Comparison of ENCODE assay signal across 10 cellular contexts in the genomic region with DNA sequence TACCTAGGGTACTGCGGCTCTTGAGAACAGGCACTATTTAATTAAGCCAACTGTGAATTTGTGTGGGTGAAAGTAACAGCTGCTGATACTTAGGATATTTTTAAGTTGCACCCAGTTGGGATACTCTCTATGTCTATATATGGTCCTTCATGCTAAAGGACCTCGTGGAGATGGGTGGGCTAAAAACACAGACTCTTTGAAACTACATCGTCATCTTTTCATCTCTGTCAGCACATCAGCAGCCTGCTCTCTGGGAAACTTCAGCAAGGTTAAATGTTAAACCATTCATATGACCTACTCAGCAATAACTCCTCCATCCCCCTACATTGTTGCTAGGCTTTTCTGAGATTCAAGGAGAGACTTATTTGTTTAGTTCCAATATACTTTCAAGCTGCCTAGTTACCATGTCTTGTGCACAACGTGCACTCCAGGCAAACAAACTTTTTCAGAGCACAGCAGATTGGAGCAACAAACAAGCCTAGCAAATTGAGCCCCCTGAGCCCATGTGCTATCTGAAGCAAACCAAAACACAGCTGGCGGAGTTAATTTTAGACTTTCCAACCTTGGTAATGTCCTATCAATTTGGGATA. TPM values are rescaled to one million over a fixed set of nuclear protein-coding genes. Genes with fewer than 3 reads are reported as not detected.
DNase-seq lines count a peak whose midpoint lies in the region; ATAC-seq and TF ChIP-seq lines count a peak whose summit lies in the region.
"Had no signal": no experiment of that assay in that cellular context is flagged by ENCODE, and none has a peak within 500 bp of the region (broad histone marks: within the 10 kb centered on the region; RNA-seq: fewer than 3 reads in every experiment).

No MANE protein-coding gene starts in this region.

- ATAC-seq in GM18861 (IDR thresholded peaks at IDR 0.05; ENCODE audit: unreplicated experiment), result peak; percentile 79
- peak; percentile 68 for ATAC-seq in HG02943 (IDR thresholded peaks at IDR 0.05; ENCODE audit: low read depth, unreplicated experiment)
- no peak for ATAC-seq in GM19035 (IDR thresholded peaks at IDR 0.05; ENCODE audit: unreplicated experiment)

- H3K9me3 Mint-ChIP-seq in chondrocyte (ENCODE audit: low read depth), result no peaks in the 10 kb centered on the region

- no peak for TF ChIP-seq CTCF in chondrocyte (IDR thresholded peaks at IDR 0.05)

- no peak for DNase-seq in chondrocyte (ENCODE audit: low spot score)
- DNase-seq in myocyte (ENCODE audit: low read depth), result peak; percentile 87
- DNase-seq in HPDE6-E6E7 (ENCODE audit: extremely low spot score), result no peak
- DNase-seq in NCI-H526 treated with DMSO at 0.1 percent for 48 hours (lab: John Stamatoyannopoulos, UW), result no peak
- DNase-seq in NCI-H146 treated with DMSO at 0.1 percent for 48 hours (lab: John Stamatoyannopoulos, UW; ENCODE audit: unreplicated experiment), result no peak
- DNase-seq: NCI-H187, stomach had no signal

- no peaks in the 10 kb centered on the region for H3K36me3 Mint-ChIP-seq in chondrocyte (ENCODE audit: low read depth)

- H3K27me3 Mint-ChIP-seq in chondrocyte (ENCODE audit: low read depth), result no peaks in the 10 kb centered on the region

- H3K4me3 Mint-ChIP-seq in chondrocyte (ENCODE audit: unreplicated experiment), result no peak overlapping the region

- peaks cover 11% of the 10 kb centered on the region for H3K4me1 Mint-ChIP-seq in chondrocyte (ENCODE audit: low read depth)

- peak overlapping the region; percentile 1 for H3K27ac Mint-ChIP-seq in chondrocyte (ENCODE audit: unreplicated experiment)

RNA-seq across cellular contexts. Expression of gene MOB1B, which starts 6.2 kb away (rescaled TPM):
- total RNA-seq in chondrocyte (23.3 to 28.8 TPM (median 27.0 TPM) in 3 replicates), myocyte (59.6 and 65.1 TPM in 2 replicates)
- 12.9 TPM for polyA plus RNA-seq in myocyte (2012)

RNA-seq across cellular contexts. Expression of gene GRSF1, which starts 56.3 kb away (rescaled TPM):
- total RNA-seq in chondrocyte (79.5 to 84.6 TPM (median 83.4 TPM) in 3 replicates), myocyte (194 and 204 TPM in 2 replicates)
- 75.9 TPM for polyA plus RNA-seq in myocyte (2012)
